ENCODE assay signal across 16 cellular contexts in genomic region chr7:81638216-81638615, GRCh38.
DNase-seq lines count a peak whose midpoint lies in the region; TF ChIP-seq lines count a peak whose summit lies in the region.
"Had no signal": no experiment of that assay in that cellular context is flagged by ENCODE, and none has a peak within 500 bp of the region (broad histone marks: within the 10 kb centered on the region; RNA-seq: fewer than 3 reads in every experiment).

No MANE protein-coding gene starts in this region.

- TF ChIP-seq CTCF in tibial artery (IDR thresholded peaks at IDR 0.05) (no peak), prostate gland (IDR thresholded peaks at IDR 0.05) (no peak)

- H3K9me3 ChIP-seq in tibial artery: no peaks in the 10 kb centered on the region
- no peaks in the 10 kb centered on the region for H3K9me3 ChIP-seq in prostate gland
- H3K9me3 ChIP-seq: testis had no signal

- H3K36me3 ChIP-seq in tibial artery (no peaks in the 10 kb centered on the region), prostate gland (no peaks in the 10 kb centered on the region)

- 35% methylated on average over 4 of the region's 4 CpGs for WGBS in prostate gland

- peak; percentile 4 for DNase-seq in NCI-H510A treated with DMSO at 0.1 percent for 48 hours (lab: John Stamatoyannopoulos, UW)
- no peak for DNase-seq in NCI-H510A (lab: John Stamatoyannopoulos, UW)
- peak; percentile 97 for DNase-seq in RKO (ENCODE audit: low spot score)
- peak; percentile 83 for DNase-seq in fibroblast of gingiva (ENCODE audit: low read depth)
- no peak for DNase-seq in tibial artery
- no peak for DNase-seq in NOMO-1 treated with DMSO at 0.1 percent for 48 hours (lab: John Stamatoyannopoulos, UW; ENCODE audit: unreplicated experiment)
- DNase-seq in activated naive CD4-positive, alpha-beta T cell treated with Interleukin-2 at 50 U/mL for 16 hours: no peak
- no peak for DNase-seq in prostate gland (ENCODE audit: low spot score)
- DNase-seq: activated CD8-positive, alpha-beta memory T cell treated with anti-CD3 and anti-CD28 coated beads for 24 hours; activated naive CD8-positive, alpha-beta T cell treated with anti-CD3 and anti-CD28 coated beads, Interleukin-2, amount 10 ng/mL, durations not matched to agents 7 days and 5 days; AML-193; effector memory CD4-positive, alpha-beta T cell; NCI-H526; T-helper 2 cell; testis had no signal

- H3K27me3 ChIP-seq in tibial artery: no peaks in the 10 kb centered on the region
- H3K27me3 ChIP-seq in prostate gland (replicated peaks; ENCODE audit: insufficient read depth): no peaks in the 10 kb centered on the region
- H3K27me3 ChIP-seq: testis had no signal

- intact Hi-C loops in tibial artery (cut with DNase I; ENCODE audit: low total_unique reads): no loop called here
- intact Hi-C loops in prostate gland (cut with DNase I): no loop called here

- TF ChIP-seq POLR2A in prostate gland (IDR thresholded peaks at IDR 0.05): no peak

- H3K4me1 ChIP-seq in tibial artery (peaks cover 0 to 42% (median 9%) of the 10 kb centered on the region in 4 donors), prostate gland (replicated peaks) (no peaks in the 10 kb centered on the region)
- H3K4me1 ChIP-seq: testis had no signal

- H3K27ac ChIP-seq in tibial artery: peak overlapping the region; percentile 50 to 58
- no peak overlapping the region for H3K27ac ChIP-seq in prostate gland
- H3K27ac ChIP-seq: testis had no signal

- H3K4me3 ChIP-seq in tibial artery (no peak overlapping the region), prostate gland (no peak overlapping the region)
- H3K4me3 ChIP-seq: GM23338, testis had no signal

Comparison
In these comparisons a context has a peak if more than half of its experiments do, and no peak if none do; other contexts are left out.
1. DNase-seq: peak in NCI-H510A treated with DMSO at 0.1 percent for 48 hours (single experiment), RKO (single experiment) and fibroblast of gingiva (single experiment); none in NCI-H510A (single experiment), tibial artery (0 of 2), NOMO-1 treated with DMSO at 0.1 percent for 48 hours (single experiment), activated naive CD4-positive, alpha-beta T cell treated with Interleukin-2 at 50 U/mL for 16 hours (single experiment) and prostate gland (single experiment).
2. H3K27ac ChIP-seq: peak in tibial artery (2 of 2); none in prostate gland (0 of 2).